In the genomic region with DNA sequence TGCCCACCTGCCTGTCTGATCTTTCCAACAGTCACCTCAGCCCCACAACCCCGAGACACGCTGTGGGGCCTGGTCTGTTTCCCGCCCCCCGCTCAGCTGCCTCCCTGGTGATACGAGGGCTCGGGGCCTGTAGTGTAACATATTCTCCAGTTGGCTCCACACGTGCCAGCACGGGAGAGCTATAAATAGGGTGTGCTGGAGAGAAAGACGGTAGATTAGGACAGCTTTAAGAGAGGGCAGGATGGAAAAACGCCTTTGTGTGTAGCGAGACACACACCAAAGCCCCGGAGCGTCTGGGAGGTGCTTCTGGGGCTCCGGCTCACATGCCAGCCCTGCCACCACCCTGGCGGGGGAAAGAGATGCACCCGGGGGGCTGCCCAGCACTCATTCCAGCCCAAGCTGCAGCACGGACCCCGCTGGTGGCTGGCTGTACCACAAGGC, we compare ENCODE assay signal across 10 cellular contexts. TPM values are rescaled to one million over a fixed set of nuclear protein-coding genes. Genes with fewer than 3 reads are reported as not detected.
DNase-seq lines count a peak whose midpoint lies in the region; ATAC-seq and TF ChIP-seq lines count a peak whose summit lies in the region.
"Had no signal": no experiment of that assay in that cellular context is flagged by ENCODE, and none has a peak within 500 bp of the region (broad histone marks: within the 10 kb centered on the region; RNA-seq: fewer than 3 reads in every experiment).

No MANE protein-coding gene starts in this region.

- H2BK5ac ChIP-seq in trophoblast cell (ENCODE audit: low read depth, low read length, poor library complexity) = peak overlapping the region; percentile 32

- H3K36me3 ChIP-seq in gastroesophageal sphincter (peaks cover 0 to 2% of the 10 kb centered on the region in 2 donors), trophoblast cell (ENCODE audit: control insufficient read depth in 1 of 2, insufficient read depth in 2 of 2, low read length in 2 of 2) (peaks cover 3 to 6% of the 10 kb centered on the region in 2 experiments)
- H3K36me3 ChIP-seq: brain microvascular endothelial cell had no signal

- H3K9ac ChIP-seq in trophoblast cell (ENCODE audit: low read length) = no peak overlapping the region

- peak overlapping the region; percentile 72 for H3K14ac ChIP-seq in trophoblast cell (ENCODE audit: low read length)

- 54% methylated on average over 8 of the region's 18 CpGs; no CpG with 5 or more reads in 1 of the 2 donors for WGBS in gastroesophageal sphincter (ENCODE audit: low coverage in 1 of 2), 2 donors
- WGBS in trophoblast cell (ENCODE audit: extremely low coverage, insufficient coverage, insufficient read length) = no CpG with 5 or more reads among the region's 18 CpGs

- H4K12ac ChIP-seq in trophoblast cell (ENCODE audit: low read depth, low read length) = no peak overlapping the region

- peak overlapping the region; percentile 72 for H3K18ac ChIP-seq in trophoblast cell (ENCODE audit: low read length)

- peaks cover 16 to 100% (median 88%) of the 10 kb centered on the region in 3 donors for H3K4me1 ChIP-seq in gastroesophageal sphincter
- peaks cover 62 to 71% of the 10 kb centered on the region in 2 experiments for H3K4me1 ChIP-seq in trophoblast cell (ENCODE audit: control insufficient read depth in 1 of 2, insufficient read depth in 2 of 2, low read length in 2 of 2)

- H3K27me3 ChIP-seq in AG04450 (ENCODE audit: control insufficient read depth, insufficient read depth, low read length) (no peaks in the 10 kb centered on the region), gastroesophageal sphincter (no peaks in the 10 kb centered on the region), trophoblast cell (ENCODE audit: insufficient read depth, low read length) (no peaks in the 10 kb centered on the region)
- H3K27me3 ChIP-seq: brain microvascular endothelial cell had no signal

- peaks cover 2% of the 10 kb centered on the region; the same call in 1 of the 2 replicates for H3K9me3 ChIP-seq in AG04450 (ENCODE audit: control insufficient read depth, insufficient read depth, low read length)
- H3K9me3 ChIP-seq in gastroesophageal sphincter = no peaks in the 10 kb centered on the region
- H3K9me3 ChIP-seq in trophoblast cell (ENCODE audit: insufficient read depth, low read depth, low read length) = no peaks in the 10 kb centered on the region

- no peak overlapping the region for H2AFZ ChIP-seq in trophoblast cell (ENCODE audit: insufficient read depth, low read length, poor library complexity)

- H2AK5ac ChIP-seq in trophoblast cell (ENCODE audit: low read length) = peak overlapping the region; percentile 85

- ATAC-seq in gastroesophageal sphincter (peak; percentile 35), HG02938 (IDR thresholded peaks at IDR 0.05; ENCODE audit: unreplicated experiment) (no peak)

- CTCF ChIA-PET in AG04450 (lab: Charles Lee) = interaction anchor here (1.5 to 1.8 kb wide), 2 partner anchors 10 to 45 kb away, joined by 5 to 8 read pairs; no protein-coding TSS in a partner anchor

- H3K79me2 ChIP-seq in trophoblast cell (ENCODE audit: control insufficient read depth, insufficient read depth, low read length, poor library complexity) = peaks cover 3% of the 10 kb centered on the region

- peak; percentile 14 to 45 for TF ChIP-seq POLR2A in gastroesophageal sphincter (IDR thresholded peaks at IDR 0.05)
- no peak for TF ChIP-seq POLR2A in erythroblast (IDR thresholded peaks at IDR 0.05; ENCODE audit: low read length)

- H3K23ac ChIP-seq in trophoblast cell (ENCODE audit: low read length) = no peak overlapping the region

- H3K4me3 ChIP-seq in AG04450 (ENCODE audit: low read depth, low read length) = no peak overlapping the region
- no peak overlapping the region for H3K4me3 ChIP-seq in gastroesophageal sphincter
- no peak overlapping the region for H3K4me3 ChIP-seq in trophoblast cell (ENCODE audit: low read depth, low read length)

- peak overlapping the region; percentile 77 for H3K27ac ChIP-seq in AG04450 (ENCODE audit: low read depth, low read length)
- peak overlapping the region; percentile 95 to 98 (median 97) for H3K27ac ChIP-seq in gastroesophageal sphincter
- H3K27ac ChIP-seq in trophoblast cell (ENCODE audit: low read depth, low read length) = peak overlapping the region; percentile 62
- H3K27ac ChIP-seq: brain microvascular endothelial cell had no signal

- DNase-seq in AG04450 (ENCODE audit: low read depth, low spot score) (no peak), RPMI7951 (ENCODE audit: low read depth) (peak; percentile 59), trophoblast cell (peak; percentile 64 to 73), erythroblast (lab: John Stamatoyannopoulos, UW) (no peak), DMS53 treated with DMSO at 0.1 percent for 48 hours (lab: John Stamatoyannopoulos, UW; ENCODE audit: unreplicated experiment) (no peak), epidermal melanocyte (ENCODE audit: insufficient read length, low spot score) (no peak)
- DNase-seq: activated CD4-positive, alpha-beta memory T cell treated with anti-CD3 and anti-CD28 coated beads for 36 hours had no signal

- TF ChIP-seq EP300 in gastroesophageal sphincter (IDR thresholded peaks at IDR 0.05) = no peak

- peak overlapping the region; percentile 77 for H2BK120ac ChIP-seq in trophoblast cell (ENCODE audit: insufficient read depth, low read length, poor library complexity)

- POLR2A ChIA-PET in AG04450 (lab: Yijun Ruan, JAX) = interaction anchor here (1.0 to 2.1 kb wide), 4 partner anchors 11 to 68 kb away, joined by 3 to 16 read pairs (median 5); no protein-coding TSS in a partner anchor

- H4K8ac ChIP-seq in trophoblast cell (ENCODE audit: low read depth, low read length) = peak overlapping the region; percentile 12

- peak overlapping the region; percentile 11 for H3K4ac ChIP-seq in trophoblast cell (ENCODE audit: low read depth, low read length)

- H4K91ac ChIP-seq in trophoblast cell (ENCODE audit: low read depth, low read length) = peak overlapping the region; percentile 95

- H3K4me2 ChIP-seq in trophoblast cell (ENCODE audit: low read length) = no peak overlapping the region

- peak overlapping the region; percentile 77 for H2BK12ac ChIP-seq in trophoblast cell (ENCODE audit: low read length)

- H3K79me1 ChIP-seq in trophoblast cell (ENCODE audit: low read length) = peaks cover 51% of the 10 kb centered on the region

- TF ChIP-seq CTCF in AG04450 (IDR thresholded peaks at IDR 0.05; ENCODE audit: low read depth, low read length) = no peak
- TF ChIP-seq CTCF in gastroesophageal sphincter (IDR thresholded peaks at IDR 0.05) = no peak

RNA-seq across cellular contexts. Expression of a gene that starts 7.4 kb away (rescaled TPM):
- 57.9 and 80.1 TPM in 2 replicates for polyA plus RNA-seq in AG04450 (2011; rRNA removed)
- polyA minus RNA-seq in AG04450 (2011; rRNA and poly(A)+ RNA removed) = 55.0 and 67.0 TPM in 2 replicates
- 7.3 and 22.1 TPM in 2 replicates for total RNA-seq in RPMI7951 (2014; rRNA removed; shearing (Covaris generic))
- total RNA-seq in gastroesophageal sphincter = 100 to 1,000 TPM in 1 of 4 donors, 10 to 100 TPM in 3; 70.9 to 234 (median 85.9) TPM
- polyA plus RNA-seq in trophoblast cell (2013) = 164 and 171 TPM in 2 replicates

RNA-seq across cellular contexts. Expression of a gene that starts 46.9 kb away (rescaled TPM):
- 3.0 and 5.1 TPM in 2 replicates for polyA plus RNA-seq in AG04450 (2011; rRNA removed)
- 2.6 and 3.7 TPM in 2 replicates for polyA minus RNA-seq in AG04450 (2011; rRNA and poly(A)+ RNA removed)
- total RNA-seq in RPMI7951 (2014; rRNA removed; shearing (Covaris generic)) = 0.12 and 0.29 TPM in 2 replicates
- 1 to 10 TPM; 1.6 to 4.1 (median 2.8) TPM for total RNA-seq in gastroesophageal sphincter
- polyA plus RNA-seq in trophoblast cell (2013) = 0.15 and 0.18 TPM in 2 replicates
- total RNA-seq: activated CD4-positive, alpha-beta memory T cell treated with anti-CD3 and anti-CD28 coated beads for 36 hours had no signal

Comparison
In these comparisons a context has a peak if more than half of its experiments do, and no peak if none do; other contexts are left out.
1. DNase-seq: peak in RPMI7951 (single experiment) and trophoblast cell (2 of 2); none in AG04450 (single experiment), erythroblast (0 of 2), DMS53 treated with DMSO at 0.1 percent for 48 hours (single experiment) and epidermal melanocyte (single experiment).
2. Peak in every context shown above with its lines, with median percentiles within 50 percentile points of each other: H3K27ac ChIP-seq.